12 cellular contexts compared by ENCODE assay signal in genomic region chr20:13610205-13610604, GRCh38. TPM values are rescaled to one million over a fixed set of nuclear protein-coding genes. Genes with fewer than 3 reads are reported as not detected.
A peak's percentile ranks its signal among the peaks of the same experiment; 100 is the strongest.
DNase-seq lines count a peak whose midpoint lies in the region; ATAC-seq and TF ChIP-seq lines count a peak whose summit lies in the region.
"Had no signal": no experiment of that assay in that cellular context is flagged by ENCODE, and none has a peak within 500 bp of the region (broad histone marks: within the 10 kb centered on the region; RNA-seq: fewer than 3 reads in every experiment).

No MANE protein-coding gene starts in this region.

- H3K4me1 Mint-ChIP-seq in activated CD4-positive, alpha-beta T cell treated with anti-CD3 and anti-CD28 coated beads for 36 hours = no peaks in the 10 kb centered on the region
- no peaks in the 10 kb centered on the region for H3K4me1 Mint-ChIP-seq in neural crest cell

- no peaks in the 10 kb centered on the region for H3K27me3 ChIP-seq in WERI-Rb-1 (ENCODE audit: insufficient read depth, low read depth, severe bottlenecking)
- H3K27me3 ChIP-seq: esophagus muscularis mucosa had no signal

- intact Hi-C loops in activated CD4-positive, alpha-beta T cell treated with anti-CD3 and anti-CD28 coated beads for 36 hours (cut with DNase I, micrococcal nuclease) = no loop called here
- intact Hi-C loops in posterior cingulate gyrus (cut with DNase I) = no loop called here

- DNase-seq in activated CD4-positive, alpha-beta T cell treated with anti-CD3 and anti-CD28 coated beads for 36 hours = peak; percentile 19
- no peak for DNase-seq in activated CD4-positive, alpha-beta T cell treated with anti-CD3 and anti-CD28 coated beads for 4 hours
- peak; percentile 22 for DNase-seq in WERI-Rb-1
- no peak for DNase-seq in neural crest cell (ENCODE audit: low read depth, low spot score)
- DNase-seq in posterior cingulate gyrus = no peak
- no peak for DNase-seq in effector CD8-positive, alpha-beta T cell (lab: John Stamatoyannopoulos, UW)
- DNase-seq: NCI-H2107, retina had no signal

- no peak overlapping the region for H3K4me3 ChIP-seq in WERI-Rb-1 (ENCODE audit: low read depth, low read length)
- H3K4me3 ChIP-seq: esophagus muscularis mucosa had no signal

- TF ChIP-seq CTCF in WERI-Rb-1 (IDR thresholded peaks at IDR 0.05; ENCODE audit: low read depth, low read length) (peak; percentile 37; the same call in 1 of the 2 replicates), neural crest cell (conservative IDR thresholded peaks at IDR 0.05) (peak; percentile 30)

- POLR2A ChIA-PET in activated CD4-positive, alpha-beta T cell treated with anti-CD3 and anti-CD28 coated beads for 36 hours (lab: Charles Lee) = no interaction called here

- H3K36me3 Mint-ChIP-seq in activated CD4-positive, alpha-beta T cell treated with anti-CD3 and anti-CD28 coated beads for 36 hours (ENCODE audit: low read depth) = peaks cover 21% of the 10 kb centered on the region
- peaks cover 17% of the 10 kb centered on the region for H3K36me3 Mint-ChIP-seq in neural crest cell (ENCODE audit: low read depth)

- H3K36me3 ChIP-seq in WERI-Rb-1 = no peaks in the 10 kb centered on the region
- H3K36me3 ChIP-seq: esophagus muscularis mucosa had no signal

- no peak overlapping the region for H3K4me3 Mint-ChIP-seq in activated CD4-positive, alpha-beta T cell treated with anti-CD3 and anti-CD28 coated beads for 36 hours
- no peak overlapping the region for H3K4me3 Mint-ChIP-seq in neural crest cell
- H3K4me3 Mint-ChIP-seq: brain had no signal

- no peak overlapping the region for H3K27ac ChIP-seq in WERI-Rb-1
- H3K27ac ChIP-seq: esophagus muscularis mucosa had no signal

- H3K27ac Mint-ChIP-seq in activated CD4-positive, alpha-beta T cell treated with anti-CD3 and anti-CD28 coated beads for 36 hours = no peak overlapping the region
- H3K27ac Mint-ChIP-seq in neural crest cell (ENCODE audit: unreplicated experiment) = no peak overlapping the region
- H3K27ac Mint-ChIP-seq: brain had no signal

- no peak for ATAC-seq in activated CD4-positive, alpha-beta T cell treated with anti-CD3 and anti-CD28 coated beads for 36 hours
- ATAC-seq in HG03095 (IDR thresholded peaks at IDR 0.05; ENCODE audit: unreplicated experiment) (peak; percentile 76), GM19455 (IDR thresholded peaks at IDR 0.05; ENCODE audit: unreplicated experiment) (no peak)

- no peaks in the 10 kb centered on the region for H3K9me3 ChIP-seq in WERI-Rb-1 (ENCODE audit: severe bottlenecking)
- H3K9me3 ChIP-seq: esophagus muscularis mucosa had no signal

- CTCF ChIA-PET in activated CD4-positive, alpha-beta T cell treated with anti-CD3 and anti-CD28 coated beads for 36 hours (lab: Charles Lee) = interaction anchor here (0.9 to 2.2 kb wide), 5 partner anchors 10 to 691 kb away, joined by 3 to 9 read pairs (median 5); no protein-coding TSS in a partner anchor

- no peaks in the 10 kb centered on the region for H3K27me3 Mint-ChIP-seq in activated CD4-positive, alpha-beta T cell treated with anti-CD3 and anti-CD28 coated beads for 36 hours
- H3K27me3 Mint-ChIP-seq in neural crest cell (ENCODE audit: low read depth) = no peaks in the 10 kb centered on the region
- H3K27me3 Mint-ChIP-seq: brain had no signal

- H3K9me3 Mint-ChIP-seq in activated CD4-positive, alpha-beta T cell treated with anti-CD3 and anti-CD28 coated beads for 36 hours (ENCODE audit: low read depth) = no peaks in the 10 kb centered on the region
- peaks cover 3% of the 10 kb centered on the region for H3K9me3 Mint-ChIP-seq in neural crest cell
- H3K9me3 Mint-ChIP-seq: brain had no signal

RNA-seq across cellular contexts. Expression of gene TASP1, which starts 28.5 kb away (rescaled TPM):
- total RNA-seq in activated CD4-positive, alpha-beta T cell treated with anti-CD3 and anti-CD28 coated beads for 36 hours = 10 to 100 TPM in 1 of 2 experiments, 1 to 10 TPM in 1; 8.5 to 10.1 TPM
- 7.7 and 10.5 TPM in 2 replicates for total RNA-seq in neural crest cell

Comparison
In these comparisons a context has a peak if more than half of its experiments do, and no peak if none do; other contexts are left out.
1. DNase-seq: peak in activated CD4-positive, alpha-beta T cell treated with anti-CD3 and anti-CD28 coated beads for 36 hours (single experiment) and WERI-Rb-1 (single experiment); none in activated CD4-positive, alpha-beta T cell treated with anti-CD3 and anti-CD28 coated beads for 4 hours (0 of 2), neural crest cell (single experiment), posterior cingulate gyrus (0 of 10) and effector CD8-positive, alpha-beta T cell (single experiment).